8 cellular contexts compared by ENCODE assay signal in genomic region chr14:39114073-39114838, GRCh38. TPM values are rescaled to one million over a fixed set of nuclear protein-coding genes. Genes with fewer than 3 reads are reported as not detected.
A peak's percentile ranks its signal among the peaks of the same experiment; 100 is the strongest.
DNase-seq lines count a peak whose midpoint lies in the region; ATAC-seq, FAIRE-seq and TF ChIP-seq lines count a peak whose summit lies in the region.

Gene GEMIN2 (plus strand): TSS chr14:39114323. CDS start chr14:39114339, 16 bp downstream.

- H3K4me1 ChIP-seq in right atrium auricular region = peaks cover 0 to 12% of the 10 kb centered on the region in 2 donors
- H3K4me1 ChIP-seq in psoas muscle = peaks cover 6% of the 10 kb centered on the region

- DNase-seq in NCI-H187 (lab: John Stamatoyannopoulos, UW) (peak; percentile 93 to 94), T-helper 2 cell (peak; percentile 81 to 96 (median 90)), anterior cingulate cortex (lab: John Stamatoyannopoulos, UW) (peak; percentile 54 to 96 (median 89)), right atrium auricular region (ENCODE audit: low spot score) (peak; percentile 93), psoas muscle (peak; percentile 92 to 96), urothelium cell line (ENCODE audit: low spot score) (peak; percentile 95)

- H3K4me3 ChIP-seq in right atrium auricular region (peak within 1 kb of the TSS; percentile 76 to 98), psoas muscle (peak within 1 kb of the TSS; percentile 84)

- TF ChIP-seq CTCF in right atrium auricular region (IDR thresholded peaks at IDR 0.05) = no peak
- no peak for TF ChIP-seq CTCF in psoas muscle (IDR thresholded peaks at IDR 0.05)

- no peak for FAIRE-seq in urothelium cell line (lab: Jason Lieb, UNC)

- intact Hi-C loops in psoas muscle (cut with DNase I) = no loop called here

- H3K27ac ChIP-seq in right atrium auricular region (peak within 1 kb of the TSS; percentile 83 to 84), psoas muscle (peak within 1 kb of the TSS; percentile 84)

- ATAC-seq in GM18498 (IDR thresholded peaks at IDR 0.05; ENCODE audit: unreplicated experiment) (peak; percentile 89), HG02938 (IDR thresholded peaks at IDR 0.05; ENCODE audit: unreplicated experiment) (peak; percentile 87), psoas muscle (peak; percentile 98 to 100 (median 100))

- H3K36me3 ChIP-seq in right atrium auricular region (peaks cover 24% of the 10 kb centered on the region), psoas muscle (ENCODE audit: insufficient read depth in 1 of 2, low read depth in 1 of 2) (peaks cover 0 to 32% of the 10 kb centered on the region in 2 donors)

- no peaks in the 10 kb centered on the region for H3K9me3 ChIP-seq in right atrium auricular region
- no peaks in the 10 kb centered on the region for H3K9me3 ChIP-seq in psoas muscle

- WGBS in psoas muscle, 3 donors = 0% methylated on average over 40 of the region's 40 CpGs

- no peaks in the 10 kb centered on the region for H3K27me3 ChIP-seq in right atrium auricular region
- no peaks in the 10 kb centered on the region for H3K27me3 ChIP-seq in psoas muscle (ENCODE audit: insufficient read depth in 3 of 3, low read length in 2 of 3)

RNA-seq across cellular contexts. Expression of gene GEMIN2, which starts in this region (rescaled TPM):
- total RNA-seq in right atrium auricular region (10 to 100 TPM in 1 of 2 donors, 1 to 10 TPM in 1; 5.2 to 12.2 TPM), psoas muscle (10 to 100 TPM in 3 of 4 donors, 1 to 10 TPM in 1; 9.7 to 11.7 (median 10.8) TPM)
- polyA plus RNA-seq in psoas muscle = 10 to 100 TPM; 14.2 to 22.6 (median 20.9) TPM

Comparison
In these comparisons a context has a peak if more than half of its experiments do, and no peak if none do; other contexts are left out.
1. Peak in every context shown above with its lines: DNase-seq, ATAC-seq, H3K4me3 ChIP-seq and H3K27ac ChIP-seq.